12 cellular contexts compared by ENCODE assay signal in the genomic region with DNA sequence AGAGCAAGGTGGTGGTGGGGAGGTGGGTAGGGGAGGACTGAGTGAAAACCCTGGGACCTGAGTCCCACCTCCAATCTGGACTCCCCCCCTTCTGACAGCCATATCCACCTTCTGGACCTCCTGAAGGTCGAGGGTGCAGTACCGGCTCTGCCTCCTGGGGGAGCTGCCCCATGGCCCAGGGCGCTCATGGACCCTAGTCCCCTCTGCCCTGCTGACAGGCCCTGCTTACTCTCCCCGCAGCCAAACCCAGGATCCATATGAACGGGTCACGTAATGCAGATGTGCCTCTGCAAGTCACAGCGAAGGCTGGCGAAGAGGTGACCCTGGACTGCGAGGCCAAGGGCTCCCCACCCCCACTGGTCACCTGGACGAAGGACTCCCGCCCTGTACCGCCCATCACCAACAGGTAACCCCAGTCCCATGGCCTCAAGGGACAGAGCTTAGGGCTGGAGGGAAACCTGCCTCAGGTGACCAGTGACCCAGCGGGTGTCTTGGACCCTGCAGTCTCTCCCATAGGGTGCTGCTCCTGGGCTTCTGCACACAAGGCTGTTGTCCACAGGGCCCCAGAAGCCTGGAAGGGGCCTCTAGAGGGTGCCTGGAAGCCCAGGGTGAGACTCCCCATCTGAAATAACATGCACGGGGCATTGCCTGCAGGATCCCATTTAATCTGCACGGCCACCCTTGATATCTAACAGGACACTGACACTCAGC.
A peak's percentile ranks its signal among the peaks of the same experiment; 100 is the strongest.
DNase-seq lines count a peak whose midpoint lies in the region; ATAC-seq and TF ChIP-seq lines count a peak whose summit lies in the region.
"Had no signal": no experiment of that assay in that cellular context is flagged by ENCODE, and none has a peak within 500 bp of the region (broad histone marks: within the 10 kb centered on the region; RNA-seq: fewer than 3 reads in every experiment).

No MANE protein-coding gene starts in this region.

- TF ChIP-seq CTCF in Panc1 (IDR thresholded peaks at IDR 0.05) (no peak; the same call in 1 of the 2 replicates), fibroblast of mammary gland (conservative IDR thresholded peaks at IDR 0.05; ENCODE audit: control insufficient read depth, insufficient read depth, low read depth, low read length) (peak; percentile 37)

- peaks cover 2% of the 10 kb centered on the region; the same call in 1 of the 2 replicates for H3K27me3 ChIP-seq in Panc1 (ENCODE audit: control insufficient read depth, insufficient read depth, low read length)

- DNase-seq in NCI-H82 (lab: John Stamatoyannopoulos, UW) (peak; percentile 57), NCI-H82 treated with DMSO at 0.1 percent for 48 hours (lab: John Stamatoyannopoulos, UW; ENCODE audit: unreplicated experiment) (no peak), Panc1 (ENCODE audit: low read depth, low spot score) (no peak), fibroblast of mammary gland (ENCODE audit: low read depth) (no peak), posterior cingulate gyrus (no peak)
- peak; percentile 32 for DNase-seq in stimulated activated naive CD8-positive, alpha-beta T cell treated with anti-CD3 and anti-CD28 coated beads, Interleukin-15, Interleukin-2, amounts not matched to agents 100 U/mL and 50 U/mL, for 24 hours
- DNase-seq: AML-193, amygdala, NCI-H2029 treated with DMSO at 0.1 percent for 48 hours had no signal

- no peaks in the 10 kb centered on the region; the same call in 1 of the 2 replicates for H3K4me1 ChIP-seq in Panc1 (ENCODE audit: control insufficient read depth, insufficient read depth, low read length)

- H3K27ac ChIP-seq in Panc1 (ENCODE audit: low read length) = no peak overlapping the region
- H3K27ac ChIP-seq: thoracic aorta had no signal

- ATAC-seq in Panc1 = peak; percentile 65
- ATAC-seq in stimulated activated naive CD8-positive, alpha-beta T cell treated with anti-CD3 and anti-CD28 coated beads, Interleukin-15, Interleukin-2, amounts not matched to agents 100 U/mL and 50 U/mL, for 24 hours = peak; percentile 21
- no peak for ATAC-seq in GM18505 (IDR thresholded peaks at IDR 0.05; ENCODE audit: unreplicated experiment)
- no peak for ATAC-seq in GM19397 (IDR thresholded peaks at IDR 0.05; ENCODE audit: unreplicated experiment)

- no peak for TF ChIP-seq POLR2A in GM18505 (IDR thresholded peaks at IDR 0.05; ENCODE audit: borderline replicate concordance, extremely low read depth, insufficient read depth, insufficient read length)

- no peaks in the 10 kb centered on the region for H3K9me3 ChIP-seq in Panc1 (ENCODE audit: control insufficient read depth, insufficient read depth, low read depth, low read length)
- H3K9me3 ChIP-seq: thoracic aorta had no signal

- POLR2A ChIA-PET in Panc1 (lab: Charles Lee) = no interaction called here

- no peak overlapping the region for H3K4me3 ChIP-seq in Panc1 (ENCODE audit: low read depth in 2 of 2, low read length in 2 of 2)
- H3K4me3 ChIP-seq in fibroblast of mammary gland (ENCODE audit: control insufficient read depth, low read depth, low read length) = no peak overlapping the region
- H3K4me3 ChIP-seq: thoracic aorta had no signal

- in situ Hi-C loops in Panc1 (cut with HindIII; ENCODE audit: low pct_unique_long_range_greater_than_20kb, low sequenced_read_pairs) = no loop called here

- CTCF ChIA-PET in Panc1 (lab: Charles Lee) = interaction anchor here (0.5 to 0.6 kb wide), 3 partner anchors 10 to 72 kb away, joined by 3 to 10 read pairs (median 7); no protein-coding TSS in a partner anchor

- intact Hi-C loops in Panc1 (cut with micrococcal nuclease; ENCODE audit: unreplicated experiment) (no loop called here), posterior cingulate gyrus (cut with DNase I) (no loop called here)

- no peaks in the 10 kb centered on the region for H3K36me3 ChIP-seq in Panc1 (ENCODE audit: control insufficient read depth, insufficient read depth, low read length)
- H3K36me3 ChIP-seq: thoracic aorta had no signal

- no TSS peak for BruUV-seq in Panc1 (replicated peaks; lab: Mats Ljungman, UMichigan)

Comparison
In these comparisons a context has a peak if more than half of its experiments do, and no peak if none do; other contexts are left out.
1. DNase-seq: peak in NCI-H82 (single experiment) and stimulated activated naive CD8-positive, alpha-beta T cell treated with anti-CD3 and anti-CD28 coated beads, Interleukin-15, Interleukin-2, amounts not matched to agents 100 U/mL and 50 U/mL, for 24 hours (single experiment); none in NCI-H82 treated with DMSO at 0.1 percent for 48 hours (single experiment), Panc1 (single experiment), fibroblast of mammary gland (single experiment) and posterior cingulate gyrus (0 of 10).
2. ATAC-seq: peak in Panc1 (single experiment) and stimulated activated naive CD8-positive, alpha-beta T cell treated with anti-CD3 and anti-CD28 coated beads, Interleukin-15, Interleukin-2, amounts not matched to agents 100 U/mL and 50 U/mL, for 24 hours (single experiment); none in GM18505 (single experiment) and GM19397 (single experiment).